2 cellular contexts compared by ENCODE assay signal in the genomic region with DNA sequence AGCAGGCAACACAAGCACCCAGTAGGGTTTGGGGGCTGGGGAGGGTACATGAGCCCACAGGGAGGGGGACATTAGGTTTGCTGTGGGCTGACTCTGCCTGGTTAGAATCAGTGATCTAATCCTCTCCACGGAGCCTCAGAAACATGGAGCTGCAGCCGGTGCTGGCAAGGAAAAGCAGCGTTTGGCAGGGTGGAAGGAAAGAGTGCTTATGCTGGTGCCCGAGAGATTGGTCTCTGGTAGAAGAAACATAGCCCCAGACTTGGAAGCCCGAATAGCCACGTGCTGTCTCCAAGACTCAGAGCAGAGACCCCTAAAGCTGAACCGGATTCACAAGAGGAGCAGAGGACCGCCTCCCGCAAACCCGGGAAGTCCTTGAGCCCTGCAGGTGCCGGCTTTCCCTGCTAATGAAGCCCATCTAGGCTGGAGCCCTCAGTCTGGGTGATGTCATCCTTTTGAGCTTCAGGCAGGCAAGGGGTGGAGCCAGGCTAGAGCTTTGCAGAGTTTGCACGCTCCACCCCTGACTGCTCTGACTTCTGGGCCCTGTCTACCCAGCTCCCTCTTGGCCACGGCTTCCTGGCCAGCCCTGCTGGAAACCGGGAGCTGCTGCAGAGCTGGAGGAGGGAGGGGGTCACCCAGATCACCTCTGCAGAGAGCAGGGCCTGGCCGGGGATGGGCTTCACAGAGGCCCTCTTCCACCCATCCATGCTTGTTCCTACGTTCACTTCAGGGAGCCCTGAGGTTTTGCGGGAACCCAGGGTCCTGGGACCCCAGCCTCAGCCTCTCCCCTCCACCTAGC.
TF ChIP-seq lines count a peak whose summit lies in the region.

No MANE protein-coding gene starts in this region.

TF ChIP-seq in HCT116, 20 proteins besides CTCF, POLR2A, EP300 and RAD21 (continued from another document):
- TF ChIP-seq, protein P1, sequence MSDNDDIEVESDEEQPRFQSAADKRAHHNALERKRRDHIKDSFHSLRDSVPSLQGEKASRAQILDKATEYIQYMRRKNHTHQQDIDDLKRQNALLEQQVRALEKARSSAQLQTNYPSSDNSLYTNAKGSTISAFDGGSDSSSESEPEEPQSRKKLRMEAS (IDR thresholded peaks at IDR 0.05), result no peak
- TF ChIP-seq ZNF274 (IDR thresholded peaks at IDR 0.05; ENCODE audit: low read depth, low read length), result no peak
- no peak for TF ChIP-seq EZH2phosphoT487 (IDR thresholded peaks at IDR 0.05; ENCODE audit: borderline replicate concordance)
- no peak for TF ChIP-seq SIN3A (IDR thresholded peaks at IDR 0.05; ENCODE audit: low read depth)
- no peak for TF ChIP-seq POLR2AphosphoS5 (IDR thresholded peaks at IDR 0.05; ENCODE audit: low read depth, low read length)

TF ChIP-seq in GM12878, 131 proteins besides CTCF, POLR2A, EP300 and RAD21:
- TF ChIP-seq PRDM15 (CRISPR knock-in tag; IDR thresholded peaks at IDR 0.05), result no peak
- no peak for TF ChIP-seq ZNF592 (IDR thresholded peaks at IDR 0.05)
- TF ChIP-seq ATF7 (IDR thresholded peaks at IDR 0.05; ENCODE audit: low read depth), result peak; percentile 77
- no peak for TF ChIP-seq PAX5 (IDR thresholded peaks at IDR 0.05; ENCODE audit: borderline replicate concordance, low read depth, low read length)
- TF ChIP-seq REST (IDR thresholded peaks at IDR 0.05; ENCODE audit: low read depth, low read length), result no peak
